24 cellular contexts compared by ENCODE assay signal in genomic region chr2:188875104-188875503, GRCh38.
"Had no signal": no experiment of that assay in that cellular context is flagged by ENCODE, and none has a peak within 500 bp of the region (broad histone marks: within the 10 kb centered on the region; RNA-seq: fewer than 3 reads in every experiment).

No MANE protein-coding gene starts in this region.

- H3K9me3 ChIP-seq: breast epithelium had no signal

- H3K27ac Mint-ChIP-seq: activated CD8-positive, alpha-beta memory T cell treated with anti-CD3 and anti-CD28 coated beads, Interleukin-2, amount 10 ng/mL, durations not matched to agents 7 days and 5 days; activated naive CD4-positive, alpha-beta T cell treated with anti-CD3 and anti-CD28 coated beads, Interleukin-2, amount 50 U/mL, for 24 hours; activated T-cell treated with anti-CD3 and anti-CD28 coated beads, Interleukin-2, amount 50 U/mL, for 24 hours; activated T-helper 1 cell treated with anti-CD3 and anti-CD28 coated beads, Interleukin-12 subunit alpha, Interleukin-12 subunit beta, Interleukin-2, Interleukin-4 antibody, amounts not matched to agents 30 ng/mL and 10 ng/mL and 1 ng/mL, durations not matched to agents 14 hours and 24 hours and 36 hours; T-helper 17 cell; WTC11 had no signal

- DNase-seq: activated CD4-positive, alpha-beta T cell treated with anti-CD3 and anti-CD28 coated beads for 48 hours; activated CD4-positive, alpha-beta T cell treated with anti-CD3 and anti-CD28 coated beads, Interleukin-2, amount 50 U/mL, for 4 hours; activated CD4-positive, CD25-positive, alpha-beta regulatory T cell treated with anti-CD3 and anti-CD28 coated beads, Interleukin-2, amount 50 U/mL, for 72 hours; activated CD8-positive, alpha-beta memory T cell treated with anti-CD3 and anti-CD28 coated beads, Interleukin-2, amount 10 ng/mL, durations not matched to agents 7 days and 5 days; activated effector memory CD4-positive, alpha-beta T cell treated with Interleukin-2 at 50 U/mL for 16 hours; activated naive CD4-positive, alpha-beta T cell; activated T-cell treated with anti-CD3 and anti-CD28 coated beads, Interleukin-2, amount 50 U/mL, for 24 hours; aorta; Karpas-422; MM.1S; NCI-H1105; NCI-H1436; NCI-H1694 treated with DMSO at 0.1 percent for 48 hours; NCI-H2081; NCI-H446; NCI-H524; PC-9; SHP77 treated with DMSO at 0.1 percent for 48 hours; T-helper 17 cell; T-helper 9 cell had no signal

- H3K36me3 ChIP-seq: breast epithelium had no signal

- H3K9me3 Mint-ChIP-seq: activated naive CD4-positive, alpha-beta T cell treated with anti-CD3 and anti-CD28 coated beads, Interleukin-2, amount 50 U/mL, for 24 hours; activated T-cell treated with anti-CD3 and anti-CD28 coated beads, Interleukin-2, amount 50 U/mL, for 24 hours; activated T-helper 1 cell treated with anti-CD3 and anti-CD28 coated beads, Interleukin-12 subunit alpha, Interleukin-12 subunit beta, Interleukin-2, Interleukin-4 antibody, amounts not matched to agents 30 ng/mL and 10 ng/mL and 1 ng/mL, durations not matched to agents 14 hours and 24 hours and 36 hours; WTC11 had no signal

- H3K4me2 ChIP-seq: PC-9 had no signal

- H3K27me3 Mint-ChIP-seq: activated CD8-positive, alpha-beta memory T cell treated with anti-CD3 and anti-CD28 coated beads, Interleukin-2, amount 10 ng/mL, durations not matched to agents 7 days and 5 days; activated naive CD4-positive, alpha-beta T cell treated with anti-CD3 and anti-CD28 coated beads, Interleukin-2, amount 50 U/mL, for 24 hours; activated T-cell treated with anti-CD3 and anti-CD28 coated beads, Interleukin-2, amount 50 U/mL, for 24 hours; T-helper 17 cell had no signal

- ATAC-seq: activated CD8-positive, alpha-beta memory T cell treated with anti-CD3 and anti-CD28 coated beads, Interleukin-2, amount 10 ng/mL, durations not matched to agents 7 days and 5 days; T-helper 17 cell; WTC11 had no signal

- H3K4me1 Mint-ChIP-seq: activated CD8-positive, alpha-beta memory T cell treated with anti-CD3 and anti-CD28 coated beads, Interleukin-2, amount 10 ng/mL, durations not matched to agents 7 days and 5 days; activated naive CD4-positive, alpha-beta T cell treated with anti-CD3 and anti-CD28 coated beads, Interleukin-2, amount 50 U/mL, for 24 hours; T-helper 17 cell had no signal

- H3K27me3 ChIP-seq: breast epithelium had no signal

- H2AFZ ChIP-seq: PC-9 had no signal

- H3K4me3 ChIP-seq: breast epithelium, PC-9 had no signal

- H3K27ac ChIP-seq: breast epithelium, PC-9 had no signal

- H3K36me3 Mint-ChIP-seq: activated CD8-positive, alpha-beta memory T cell treated with anti-CD3 and anti-CD28 coated beads, Interleukin-2, amount 10 ng/mL, durations not matched to agents 7 days and 5 days; activated naive CD4-positive, alpha-beta T cell treated with anti-CD3 and anti-CD28 coated beads, Interleukin-2, amount 50 U/mL, for 24 hours; WTC11 had no signal

- H3K4me3 Mint-ChIP-seq: activated CD8-positive, alpha-beta memory T cell treated with anti-CD3 and anti-CD28 coated beads, Interleukin-2, amount 10 ng/mL, durations not matched to agents 7 days and 5 days; activated naive CD4-positive, alpha-beta T cell treated with anti-CD3 and anti-CD28 coated beads, Interleukin-2, amount 50 U/mL, for 24 hours; activated T-cell treated with anti-CD3 and anti-CD28 coated beads, Interleukin-2, amount 50 U/mL, for 24 hours; activated T-helper 1 cell treated with anti-CD3 and anti-CD28 coated beads, Interleukin-12 subunit alpha, Interleukin-12 subunit beta, Interleukin-2, Interleukin-4 antibody, amounts not matched to agents 30 ng/mL and 10 ng/mL and 1 ng/mL, durations not matched to agents 14 hours and 24 hours and 36 hours; T-helper 17 cell; WTC11 had no signal

- H3K4me1 ChIP-seq: breast epithelium had no signal
